24 cellular contexts compared by ENCODE assay signal in genomic region chr10:92384741-92385140, GRCh38.
"Had no signal": no experiment of that assay in that cellular context is flagged by ENCODE, and none has a peak within 500 bp of the region (broad histone marks: within the 10 kb centered on the region; RNA-seq: fewer than 3 reads in every experiment).

No MANE protein-coding gene starts in this region.

- H3K4me2 ChIP-seq: smooth muscle cell had no signal

- H3K4me3 ChIP-seq: left lung, lower lobe of right lung, mucosa of descending colon, ovary, right atrium auricular region, right lobe of liver, smooth muscle cell, tibial nerve, uterus had no signal

- H3K9me3 ChIP-seq: left lung, lower lobe of right lung, mucosa of descending colon, ovary, right atrium auricular region, right lobe of liver, tibial nerve, uterus had no signal

- H3K36me3 ChIP-seq: left lung, lower lobe of right lung, ovary, right atrium auricular region, right lobe of liver, tibial nerve, uterus had no signal

- H3K27me3 ChIP-seq: left lung, ovary, right atrium auricular region, right lobe of liver, uterus had no signal

- H3K4me1 ChIP-seq: left lung, lower lobe of right lung, right atrium auricular region, right lobe of liver, tibial nerve, uterus had no signal

- H3K27ac ChIP-seq: left lung, lower lobe of right lung, ovary, right atrium auricular region, right lobe of liver, tibial nerve, uterus had no signal

- DNase-seq: immature natural killer cell; kidney; left colon; left lung; lower lobe of right lung; mammary epithelial cell; midbrain; mucosa of descending colon; naive thymus-derived CD4-positive, alpha-beta T cell; ovary; right lobe of liver; stimulated activated CD4-positive, alpha-beta T cell treated with anti-CD3 and anti-CD28 coated beads, Interleukin-1b, Interleukin-23, amount 100 ng/mL, for 48 hours; stimulated activated CD4-positive, alpha-beta T cell treated with anti-CD3 and anti-CD28 coated beads, Interleukin-2, amount 100 ng/mL, for 48 hours; stimulated activated CD4-positive, alpha-beta T cell treated with anti-CD3 and anti-CD28 coated beads, Interleukin-4, amount 100 ng/mL, for 4 hours; stimulated activated CD8-positive, alpha-beta memory T cell treated with anti-CD3 and anti-CD28 coated beads, Interleukin-4, amount 100 ng/mL, for 48 hours; stimulated activated naive CD4-positive, alpha-beta T cell treated with Interleukin-2 at 50 U/mL for 16 hours; stimulated activated naive CD8-positive, alpha-beta T cell treated with anti-CD3 and anti-CD28 coated beads, Interleukin-15, amount 100 ng/mL, for 72 hours; substantia nigra; uterus had no signal

- ATAC-seq: left colon; left lung; lower lobe of right lung; mucosa of descending colon; naive thymus-derived CD4-positive, alpha-beta T cell; natural killer cell treated with Interleukin-12 subunit alpha and Interleukin-12 subunit beta and Interleukin-15 and Interleukin-18, amount 100 ng/mL, for 72 hours; right lobe of liver; stimulated activated memory B cell treated with anti-CD40 and anti-IgM and Interleukin-4, amounts not matched to agents 10 μg/mL and 1 μg/mL and 100 μg/mL, for 72 hours; stimulated activated naive CD8-positive, alpha-beta T cell treated with anti-CD3 and anti-CD28 coated beads, Interleukin-15, amount 100 ng/mL, for 72 hours had no signal
